Comparison of ENCODE assay signal across 1 cellular context in the genomic region with DNA sequence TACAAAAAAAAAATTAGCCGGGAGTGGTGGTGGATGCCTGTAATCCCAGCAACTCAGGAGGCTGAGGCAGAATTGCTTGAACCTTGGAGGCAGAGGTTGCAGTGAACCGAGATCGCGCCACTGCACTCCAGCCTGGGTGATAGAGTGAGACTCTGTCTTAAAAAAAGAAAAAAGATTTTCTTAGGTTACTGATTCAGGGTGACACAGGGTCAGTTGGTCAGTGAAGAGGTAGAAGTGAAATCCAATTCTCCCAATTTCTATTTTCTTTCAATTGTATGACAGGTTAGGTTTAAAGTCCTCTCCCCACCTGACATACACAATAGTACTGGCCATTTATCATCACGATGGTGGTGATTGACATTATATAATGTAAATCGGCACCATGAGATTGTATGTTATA.
TF ChIP-seq lines count a peak whose summit lies in the region.

No MANE protein-coding gene starts in this region.

TF ChIP-seq in K562, 482 proteins besides CTCF, POLR2A, EP300 and RAD21:
- TF ChIP-seq, protein P1, sequence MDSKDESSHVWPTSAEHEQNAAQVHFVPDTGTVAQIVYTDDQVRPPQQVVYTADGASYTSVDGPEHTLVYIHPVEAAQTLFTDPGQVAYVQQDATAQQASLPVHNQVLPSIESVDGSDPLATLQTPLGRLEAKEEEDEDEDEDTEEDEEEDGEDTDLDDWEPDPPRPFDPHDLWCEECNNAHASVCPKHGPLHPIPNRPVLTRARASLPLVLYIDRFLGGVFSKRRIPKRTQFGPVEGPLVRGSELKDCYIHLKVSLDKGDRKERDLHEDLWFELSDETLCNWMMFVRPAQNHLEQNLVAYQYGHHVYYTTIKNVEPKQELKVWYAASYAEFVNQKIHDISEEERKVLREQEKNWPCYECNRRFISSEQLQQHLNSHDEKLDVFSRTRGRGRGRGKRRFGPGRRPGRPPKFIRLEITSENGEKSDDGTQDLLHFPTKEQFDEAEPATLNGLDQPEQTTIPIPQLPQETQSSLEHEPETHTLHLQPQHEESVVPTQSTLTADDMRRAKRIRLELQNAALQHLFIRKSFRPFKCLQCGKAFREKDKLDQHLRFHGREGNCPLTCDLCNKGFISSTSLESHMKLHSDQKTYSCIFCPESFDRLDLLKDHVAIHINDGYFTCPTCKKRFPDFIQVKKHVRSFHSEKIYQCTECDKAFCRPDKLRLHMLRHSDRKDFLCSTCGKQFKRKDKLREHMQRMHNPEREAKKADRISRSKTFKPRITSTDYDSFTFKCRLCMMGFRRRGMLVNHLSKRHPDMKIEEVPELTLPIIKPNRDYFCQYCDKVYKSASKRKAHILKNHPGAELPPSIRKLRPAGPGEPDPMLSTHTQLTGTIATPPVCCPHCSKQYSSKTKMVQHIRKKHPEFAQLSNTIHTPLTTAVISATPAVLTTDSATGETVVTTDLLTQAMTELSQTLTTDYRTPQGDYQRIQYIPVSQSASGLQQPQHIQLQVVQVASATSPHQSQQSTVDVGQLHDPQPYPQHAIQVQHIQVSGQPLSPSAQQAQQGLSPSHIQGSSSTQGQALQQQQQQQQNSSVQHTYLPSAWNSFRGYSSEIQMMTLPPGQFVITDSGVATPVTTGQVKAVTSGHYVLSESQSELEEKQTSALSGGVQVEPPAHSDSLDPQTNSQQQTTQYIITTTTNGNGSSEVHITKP (IDR thresholded peaks at IDR 0.05; ENCODE audit: partially characterized antibody) = peak; percentile 93
- TF ChIP-seq ATF7 (IDR thresholded peaks at IDR 0.05) = 0 out of 2 replicates have a peak, but pooled peaks have one; percentile 29
